ENCODE assay signal across 8 cellular contexts in genomic region chr14:91873476-91874265, GRCh38. TPM values are rescaled to one million over a fixed set of nuclear protein-coding genes. Genes with fewer than 3 reads are reported as not detected.
DNase-seq lines count a peak whose midpoint lies in the region; ATAC-seq and TF ChIP-seq lines count a peak whose summit lies in the region.

No MANE protein-coding gene starts in this region.

- intact Hi-C loops in left ventricle myocardium superior (cut with micrococcal nuclease): no loop called here
- intact Hi-C loops in right cardiac atrium (cut with DNase I): no loop called here
- intact Hi-C loops in activated CD4-positive, alpha-beta T cell treated with anti-CD3 and anti-CD28 coated beads for 36 hours (cut with DNase I, micrococcal nuclease): loop anchor here (1.0 to 5.0 kb wide), 5 partner anchors 19 to 456 kb away; partner anchors contain the start of genes CCDC88C (in 1 of the 2) and PPP4R3A (in 1 of the 2)
- intact Hi-C loops in tibial artery (cut with DNase I; ENCODE audit: low total_unique reads): no loop called here

- ATAC-seq in left ventricle myocardium superior (no peak), right cardiac atrium (no peak), HG03280 (IDR thresholded peaks at IDR 0.05; ENCODE audit: unreplicated experiment) (peak; percentile 67), esophagus mucosa (peak; percentile 31), left lobe of liver (no peak)
- ATAC-seq in activated CD4-positive, alpha-beta T cell treated with anti-CD3 and anti-CD28 coated beads for 36 hours: peak; percentile 76

- peak overlapping the region; percentile 67 for H3K4me3 Mint-ChIP-seq in activated CD4-positive, alpha-beta T cell treated with anti-CD3 and anti-CD28 coated beads for 36 hours
- H3K4me3 Mint-ChIP-seq in mesothelial cell of epicardium: no peak overlapping the region

- H3K27ac Mint-ChIP-seq in activated CD4-positive, alpha-beta T cell treated with anti-CD3 and anti-CD28 coated beads for 36 hours: peak overlapping the region; percentile 94
- H3K27ac Mint-ChIP-seq in mesothelial cell of epicardium: no peak overlapping the region

- H3K4me3 ChIP-seq in right cardiac atrium (ENCODE audit: low read length) (no peak overlapping the region), tibial artery (no peak overlapping the region)

- WGBS in right cardiac atrium: 79% methylated on average over 15 of the region's 15 CpGs

- no peaks in the 10 kb centered on the region for H3K27me3 Mint-ChIP-seq in activated CD4-positive, alpha-beta T cell treated with anti-CD3 and anti-CD28 coated beads for 36 hours
- no peaks in the 10 kb centered on the region for H3K27me3 Mint-ChIP-seq in mesothelial cell of epicardium (ENCODE audit: low read depth)

- CTCF ChIA-PET in activated CD4-positive, alpha-beta T cell treated with anti-CD3 and anti-CD28 coated beads for 36 hours (lab: Charles Lee): interaction anchor here (0.6 to 2.1 kb wide), 8 partner anchors 12 to 625 kb away, joined by 3 to 9 read pairs (median 4); no protein-coding TSS in a partner anchor

- no peaks in the 10 kb centered on the region for H3K36me3 Mint-ChIP-seq in activated CD4-positive, alpha-beta T cell treated with anti-CD3 and anti-CD28 coated beads for 36 hours (ENCODE audit: low read depth)
- peaks cover 6% of the 10 kb centered on the region for H3K36me3 Mint-ChIP-seq in mesothelial cell of epicardium

- TF ChIP-seq CTCF in tibial artery (IDR thresholded peaks at IDR 0.05) (no peak), mesothelial cell of epicardium (IDR thresholded peaks at IDR 0.05; ENCODE audit: unreplicated experiment) (no peak)

- no peaks in the 10 kb centered on the region for H3K9me3 Mint-ChIP-seq in activated CD4-positive, alpha-beta T cell treated with anti-CD3 and anti-CD28 coated beads for 36 hours (ENCODE audit: low read depth)
- H3K9me3 Mint-ChIP-seq in mesothelial cell of epicardium: no peaks in the 10 kb centered on the region

- peaks cover 37 to 74% (median 67%) of the 10 kb centered on the region in 3 donors for H3K36me3 ChIP-seq in tibial artery

- H3K4me1 ChIP-seq in right cardiac atrium (ENCODE audit: control insufficient read depth, insufficient read depth, low read length) (peaks cover 7% of the 10 kb centered on the region), tibial artery (peaks cover 0 to 34% (median 24%) of the 10 kb centered on the region in 4 donors)

- POLR2A ChIA-PET in activated CD4-positive, alpha-beta T cell treated with anti-CD3 and anti-CD28 coated beads for 36 hours (lab: Charles Lee): no interaction called here

- peaks cover 85% of the 10 kb centered on the region for H3K4me1 Mint-ChIP-seq in activated CD4-positive, alpha-beta T cell treated with anti-CD3 and anti-CD28 coated beads for 36 hours
- H3K4me1 Mint-ChIP-seq in mesothelial cell of epicardium: no peaks in the 10 kb centered on the region

- peak; percentile 31 for DNase-seq in left ventricle myocardium superior
- no peak for DNase-seq in right cardiac atrium
- DNase-seq in activated CD4-positive, alpha-beta T cell treated with anti-CD3 and anti-CD28 coated beads for 36 hours: peak; percentile 84
- DNase-seq in tibial artery: no peak
- no peak for DNase-seq in left lobe of liver (ENCODE audit: low spot score)
- no peak for DNase-seq in mesothelial cell of epicardium (ENCODE audit: low spot score in 2 of 2, unreplicated experiment in 2 of 2)

- no peaks in the 10 kb centered on the region for H3K27me3 ChIP-seq in right cardiac atrium (ENCODE audit: control insufficient read depth, insufficient read depth)
- H3K27me3 ChIP-seq in tibial artery: no peaks in the 10 kb centered on the region

- no peaks in the 10 kb centered on the region for H3K9me3 ChIP-seq in right cardiac atrium (ENCODE audit: control insufficient read depth, low read length)
- H3K9me3 ChIP-seq in tibial artery: no peaks in the 10 kb centered on the region

- H3K27ac ChIP-seq in right cardiac atrium (ENCODE audit: low read length) (no peak overlapping the region), tibial artery (peak overlapping the region; percentile 76 to 79)

RNA-seq across cellular contexts. Expression of gene TC2N, which starts 6.3 kb away (rescaled TPM):
- 9.2 TPM for total RNA-seq in left ventricle myocardium superior
- 10 to 100 TPM in 3 of 4 donors, 1 to 10 TPM in 1; 8.6 to 17.4 (median 15.0) TPM for total RNA-seq in right cardiac atrium
- 7.1 TPM for polyA plus RNA-seq in right cardiac atrium
- 10 to 100 TPM; 48.8 to 49.3 TPM for total RNA-seq in activated CD4-positive, alpha-beta T cell treated with anti-CD3 and anti-CD28 coated beads for 36 hours
- total RNA-seq in esophagus mucosa: 52.5 TPM
- total RNA-seq in left lobe of liver: 1.5 TPM
- total RNA-seq in mesothelial cell of epicardium: 8.5 to 11.6 TPM (median 9.9 TPM) in 3 replicates

Comparison
In these comparisons a context has a peak if more than half of its experiments do, and no peak if none do; other contexts are left out.
1. DNase-seq: peak in left ventricle myocardium superior (single experiment) and activated CD4-positive, alpha-beta T cell treated with anti-CD3 and anti-CD28 coated beads for 36 hours (single experiment); none in right cardiac atrium (0 of 3), tibial artery (0 of 2), left lobe of liver (single experiment) and mesothelial cell of epicardium (0 of 2).
2. ATAC-seq: peak in HG03280 (single experiment), activated CD4-positive, alpha-beta T cell treated with anti-CD3 and anti-CD28 coated beads for 36 hours (single experiment) and esophagus mucosa (single experiment); none in left ventricle myocardium superior (single experiment), right cardiac atrium (0 of 2) and left lobe of liver (single experiment).
3. intact Hi-C loops: an anchor here in activated CD4-positive, alpha-beta T cell treated with anti-CD3 and anti-CD28 coated beads for 36 hours (1.0 to 5.0 kb wide); none called in left ventricle myocardium superior, right cardiac atrium and tibial artery.